In the genomic region with DNA sequence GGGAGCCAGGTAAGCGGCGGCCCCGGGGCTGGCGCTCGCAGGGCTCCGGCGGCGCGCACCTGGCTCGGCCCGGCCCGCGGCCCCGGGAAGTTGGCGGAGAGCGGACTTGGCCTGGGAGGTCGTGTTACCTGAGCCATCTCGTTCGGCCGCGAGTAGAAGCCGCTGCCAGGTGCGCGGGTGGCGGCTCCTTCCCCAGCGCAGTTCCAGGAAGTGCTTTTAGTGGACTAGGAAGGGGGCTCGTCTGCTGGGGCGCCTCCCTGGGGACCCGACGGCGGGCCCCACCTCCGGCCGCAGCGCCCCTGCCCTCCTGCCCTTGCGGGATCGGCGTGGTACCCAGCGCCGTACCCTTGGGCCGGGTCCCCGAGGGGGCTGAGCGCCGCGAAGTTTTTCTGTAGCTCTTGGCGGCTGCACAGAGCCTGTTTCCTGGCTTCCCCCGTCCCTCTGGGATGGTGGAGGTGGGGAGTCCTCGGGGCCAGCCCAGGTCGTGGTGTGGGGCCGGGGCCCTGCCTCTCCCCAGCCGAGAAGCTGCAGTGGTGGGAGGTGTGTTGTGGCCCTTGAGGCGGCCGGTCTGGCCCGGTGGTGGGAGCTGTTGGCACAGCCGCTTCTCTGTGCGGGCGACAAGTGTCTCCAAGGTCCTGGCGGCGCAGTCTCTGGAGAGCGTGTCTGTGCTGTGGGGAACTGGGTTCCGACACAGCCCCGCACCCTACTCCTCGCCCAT, we compare ENCODE assay signal across 8 cellular contexts.
DNase-seq lines count a peak whose midpoint lies in the region; ATAC-seq and TF ChIP-seq lines count a peak whose summit lies in the region.

No MANE protein-coding gene starts in this region.

- H3K36me3 ChIP-seq in SK-N-MC (ENCODE audit: insufficient read depth, low read length) = no peaks in the 10 kb centered on the region

- H3K9ac ChIP-seq in SK-N-MC (ENCODE audit: insufficient read length) = peak overlapping the region; percentile 55

- ATAC-seq in HG03045 (IDR thresholded peaks at IDR 0.05; ENCODE audit: unreplicated experiment) = peak; percentile 22

- no peaks in the 10 kb centered on the region for H3K9me3 ChIP-seq in SK-N-MC (ENCODE audit: low read depth, low read length)

- H3K4me3 ChIP-seq in SK-N-MC (peak overlapping the region; percentile 86), epithelial cell of esophagus (ENCODE audit: low read length) (peak overlapping the region; percentile 58)

- H3K27ac ChIP-seq in SK-N-MC = no peak overlapping the region

- no peak overlapping the region for H3K27ac Mint-ChIP-seq in neural crest cell (ENCODE audit: unreplicated experiment)

- peaks cover 68% of the 10 kb centered on the region for H3K27me3 Mint-ChIP-seq in neural crest cell (ENCODE audit: low read depth)

- no peaks in the 10 kb centered on the region for H3K9me3 Mint-ChIP-seq in neural crest cell

- TF ChIP-seq CTCF in epithelial cell of esophagus (IDR thresholded peaks at IDR 0.05; ENCODE audit: insufficient read depth, low read depth, low read length, missing control alignments) (no peak), neural crest cell (conservative IDR thresholded peaks at IDR 0.05) (no peak)

- DNase-seq in NCI-H2107 (lab: John Stamatoyannopoulos, UW) (peak; percentile 39), NCI-H2107 treated with DMSO at 0.1 percent for 48 hours (lab: John Stamatoyannopoulos, UW; ENCODE audit: unreplicated experiment) (no peak), SK-N-MC (ENCODE audit: low read depth, low spot score) (no peak), epithelial cell of esophagus (ENCODE audit: low read depth) (no peak), neural crest cell (ENCODE audit: low read depth, low spot score) (no peak), cerebellar nuclear complex (lab: John Stamatoyannopoulos, UW) (no peak), GM19238 (ENCODE audit: insufficient read length, low spot score) (no peak)

- peaks cover 9% of the 10 kb centered on the region for H3K4me1 Mint-ChIP-seq in neural crest cell

- no peaks in the 10 kb centered on the region for H3K36me3 Mint-ChIP-seq in neural crest cell (ENCODE audit: low read depth)

- peak overlapping the region; percentile 82 for H3K4me3 Mint-ChIP-seq in neural crest cell
